ENCODE assay signal across 9 cellular contexts in the genomic region with DNA sequence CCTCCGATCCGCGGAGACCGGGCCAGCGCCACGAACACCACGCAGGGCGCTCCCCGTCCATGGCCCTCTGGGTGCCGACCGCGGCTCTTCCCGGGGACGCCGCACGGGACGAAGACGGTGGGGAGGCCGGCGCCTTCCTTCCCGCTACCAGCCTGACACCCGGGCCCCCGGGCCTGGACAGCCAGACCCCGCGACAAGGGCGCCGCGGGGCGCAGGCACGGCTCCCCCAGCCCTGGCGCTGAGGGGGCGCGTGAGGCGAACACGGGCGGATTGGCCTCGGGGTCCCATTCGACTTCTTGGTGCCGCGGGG. TPM values are rescaled to one million over a fixed set of nuclear protein-coding genes. Genes with fewer than 3 reads are reported as not detected.
A peak's percentile ranks its signal among the peaks of the same experiment; 100 is the strongest.
DNase-seq lines count a peak whose midpoint lies in the region; ATAC-seq, FAIRE-seq and TF ChIP-seq lines count a peak whose summit lies in the region.
"Had no signal": no experiment of that assay in that cellular context is flagged by ENCODE, and none has a peak within 500 bp of the region (broad histone marks: within the 10 kb centered on the region; RNA-seq: fewer than 3 reads in every experiment).

No MANE protein-coding gene starts in this region.

- H3K27ac Mint-ChIP-seq in CD4-positive, CD25-positive, alpha-beta regulatory T cell, result no peak overlapping the region

- DNase-seq in CD4-positive, CD25-positive, alpha-beta regulatory T cell, result no peak
- DNase-seq in PC-9 (no peak), endothelial cell of umbilical vein (ENCODE audit: low read depth, low spot score) (no peak), pancreas (no peak), NCI-H2107 (lab: John Stamatoyannopoulos, UW) (no peak), hypothalamus (lab: John Stamatoyannopoulos, UW) (no peak), head of caudate nucleus (no peak)

- H3K9me3 Mint-ChIP-seq in CD4-positive, CD25-positive, alpha-beta regulatory T cell, result no peaks in the 10 kb centered on the region
- H3K9me3 Mint-ChIP-seq: HFFc6 had no signal

- peak overlapping the region; percentile 89 to 92 (median 92) for H3K4me3 Mint-ChIP-seq in CD4-positive, CD25-positive, alpha-beta regulatory T cell

- 23 to 35% methylated on average over 26 to 40 of the region's 40 CpGs for WGBS in pancreas, 2 donors

- peaks cover 28% of the 10 kb centered on the region for H3K79me2 ChIP-seq in PC-9 (ENCODE audit: low read depth)
- H3K79me2 ChIP-seq in endothelial cell of umbilical vein (ENCODE audit: control insufficient read depth, insufficient read depth, low read length), result peaks cover 18% of the 10 kb centered on the region

- no peak for TF ChIP-seq CTCF in PC-9 (conservative IDR thresholded peaks at IDR 0.05)
- TF ChIP-seq CTCF in endothelial cell of umbilical vein (IDR thresholded peaks at IDR 0.05; ENCODE audit: extremely low read depth in 1 of 2, insufficient read depth in 1 of 2, low read depth in 1 of 2, low read length in 2 of 2), result no peak
- TF ChIP-seq CTCF in pancreas (IDR thresholded peaks at IDR 0.05), result no peak

- H2AFZ ChIP-seq in PC-9, result no peak overlapping the region
- peak overlapping the region; percentile 28 for H2AFZ ChIP-seq in endothelial cell of umbilical vein (ENCODE audit: low read depth, low read length)

- POLR2A ChIA-PET in PC-9 (lab: Charles Lee; ENCODE audit: unreplicated experiment) (no interaction called here), endothelial cell of umbilical vein (lab: Charles Lee) (no interaction called here)

- H3K4me1 Mint-ChIP-seq in CD4-positive, CD25-positive, alpha-beta regulatory T cell, result peaks cover 0 to 36% (median 11%) of the 10 kb centered on the region in 4 donors

- no peak for TF ChIP-seq POLR2A in endothelial cell of umbilical vein (IDR thresholded peaks at IDR 0.05; ENCODE audit: low read depth, low read length)

- H3K9me1 ChIP-seq in endothelial cell of umbilical vein (replicated peaks; ENCODE audit: control insufficient read depth, extremely low read depth, insufficient read depth, low read length), result no peaks in the 10 kb centered on the region

- no TSS peak for BruUV-seq in PC-9 (replicated peaks; lab: Mats Ljungman, UMichigan)
- BruUV-seq in endothelial cell of umbilical vein (replicated peaks; lab: Mats Ljungman, UMichigan), result no TSS peak

- ATAC-seq in CD4-positive, CD25-positive, alpha-beta regulatory T cell (ENCODE audit: low read depth in 2 of 2), result peak in 1 of 2 donors; percentile 3
- peak in 2 of 4 donors; percentile 2 to 10 for ATAC-seq in pancreas
- ATAC-seq in HG03469 (IDR thresholded peaks at IDR 0.05; ENCODE audit: unreplicated experiment), result no peak

- no peaks in the 10 kb centered on the region for H3K27me3 ChIP-seq in CD4-positive, CD25-positive, alpha-beta regulatory T cell (ENCODE audit: control insufficient read depth, insufficient read depth, low read length)
- no peaks in the 10 kb centered on the region for H3K27me3 ChIP-seq in PC-9 (ENCODE audit: insufficient read depth, low read depth)
- no peaks in the 10 kb centered on the region for H3K27me3 ChIP-seq in endothelial cell of umbilical vein (ENCODE audit: control insufficient read depth in 2 of 2, insufficient read depth in 2 of 2, low read length in 2 of 2)
- H3K27me3 ChIP-seq in pancreas, result no peaks in the 10 kb centered on the region

- CTCF ChIA-PET in PC-9 (lab: Charles Lee), result interaction anchor here (0.6 kb wide), 1 partner anchor 24 kb away, joined by 3 read pairs; no protein-coding TSS in a partner anchor
- CTCF ChIA-PET in endothelial cell of umbilical vein (lab: Charles Lee), result interaction anchor here (0.8 to 1.4 kb wide), 4 partner anchors 16 to 55 kb away, joined by 3 to 6 read pairs (median 3); no protein-coding TSS in a partner anchor

- H3K4me3 ChIP-seq in CD4-positive, CD25-positive, alpha-beta regulatory T cell (ENCODE audit: low read depth, low read length), result no peak overlapping the region
- H3K4me3 ChIP-seq in PC-9, result peak overlapping the region; percentile 65; the same call in 1 of the 2 replicates
- no peak overlapping the region for H3K4me3 ChIP-seq in endothelial cell of umbilical vein (replicated peaks in 1 of 3; ENCODE audit: insufficient read depth in 1 of 3, low read depth in 1 of 3, low read length in 3 of 3)
- peak overlapping the region in 3 of 4 donors; percentile 98 to 100 (median 100) for H3K4me3 ChIP-seq in pancreas

- H4K20me1 ChIP-seq in PC-9 (ENCODE audit: insufficient read depth) (peaks cover 13% of the 10 kb centered on the region), endothelial cell of umbilical vein (replicated peaks; ENCODE audit: control insufficient read depth, extremely low read depth, insufficient read depth, low read length) (no peaks in the 10 kb centered on the region)

- no peak overlapping the region for H3K27ac ChIP-seq in CD4-positive, CD25-positive, alpha-beta regulatory T cell (ENCODE audit: insufficient read depth, low read length, poor library complexity, severe bottlenecking)
- H3K27ac ChIP-seq in PC-9 (no peak overlapping the region), endothelial cell of umbilical vein (ENCODE audit: insufficient read depth, low read depth, low read length) (no peak overlapping the region), pancreas (no peak overlapping the region)

- dilution Hi-C loops in endothelial cell of umbilical vein (cut with MboI; ENCODE audit: extremely low pct_ligation_motif_present, low sequenced_read_pairs), result no loop called here

- H3K9ac ChIP-seq in endothelial cell of umbilical vein (replicated peaks; ENCODE audit: extremely low read depth, insufficient read depth, low read length), result no peak overlapping the region

- intact Hi-C loops in PC-9 (cut with micrococcal nuclease; ENCODE audit: unreplicated experiment) (no loop called here), endothelial cell of umbilical vein (cut with micrococcal nuclease) (loop anchor here (1.0 to 5.0 kb wide), 3 partner anchors 19 to 110 kb away; partner anchors contain the start of gene SAMD11), pancreas (cut with DNase I) (no loop called here), head of caudate nucleus (cut with DNase I) (no loop called here)

- H3K4me1 ChIP-seq in CD4-positive, CD25-positive, alpha-beta regulatory T cell (ENCODE audit: control insufficient read depth, insufficient read depth, low read length, poor library complexity, severe bottlenecking), result peaks cover 36% of the 10 kb centered on the region
- H3K4me1 ChIP-seq in PC-9 (replicated peaks; ENCODE audit: insufficient read depth) (peaks cover 9% of the 10 kb centered on the region), endothelial cell of umbilical vein (ENCODE audit: control insufficient read depth, extremely low read depth, insufficient read depth, low read length) (peaks cover 5% of the 10 kb centered on the region), pancreas (peaks cover 3 to 9% (median 8%) of the 10 kb centered on the region in 3 donors)

- H3K9me2 ChIP-seq in PC-9 (ENCODE audit: insufficient read depth), result no peaks in the 10 kb centered on the region

- H3F3A ChIP-seq in PC-9 (ENCODE audit: insufficient read depth, low read depth), result no peaks in the 10 kb centered on the region

- H3K36me3 ChIP-seq in CD4-positive, CD25-positive, alpha-beta regulatory T cell (ENCODE audit: control insufficient read depth, insufficient read depth, low read length), result peaks cover 19% of the 10 kb centered on the region
- 0 out of 2 replicates have a peak, but pooled peaks cover 4% of the 10 kb centered on the region for H3K36me3 ChIP-seq in PC-9 (ENCODE audit: low read depth)
- H3K36me3 ChIP-seq in endothelial cell of umbilical vein (ENCODE audit: control insufficient read depth in 2 of 2, extremely low read depth in 1 of 2, insufficient read depth in 2 of 2, low read length in 2 of 2), result peaks cover 0 to 20% of the 10 kb centered on the region in 2 experiments
- peaks cover 0 to 21% (median 9%) of the 10 kb centered on the region in 3 donors for H3K36me3 ChIP-seq in pancreas

- no peaks in the 10 kb centered on the region for H3K9me3 ChIP-seq in CD4-positive, CD25-positive, alpha-beta regulatory T cell (ENCODE audit: control insufficient read depth in 2 of 2, low read length in 2 of 2)
- H3K9me3 ChIP-seq in PC-9 (ENCODE audit: insufficient read depth, low read depth) (no peaks in the 10 kb centered on the region), endothelial cell of umbilical vein (replicated peaks; ENCODE audit: control insufficient read depth, insufficient read depth, low read length) (no peaks in the 10 kb centered on the region), pancreas (no peaks in the 10 kb centered on the region)

- H3K27me3 Mint-ChIP-seq in CD4-positive, CD25-positive, alpha-beta regulatory T cell, result no peaks in the 10 kb centered on the region

- H3K4me2 ChIP-seq in PC-9 (peak overlapping the region; percentile 98), endothelial cell of umbilical vein (ENCODE audit: insufficient read depth, low read length) (no peak overlapping the region)

- FAIRE-seq in endothelial cell of umbilical vein (lab: Jason Lieb, UNC) (no peak), pancreas (lab: Jason Lieb, UNC) (no peak)

- peaks cover 12% of the 10 kb centered on the region for H3K36me3 Mint-ChIP-seq in CD4-positive, CD25-positive, alpha-beta regulatory T cell

RNA-seq across cellular contexts. Expression of gene NOC2L, which starts 0.6 kb away (rescaled TPM):
- total RNA-seq in CD4-positive, CD25-positive, alpha-beta regulatory T cell, result 54.0 TPM
- polyA plus RNA-seq in CD4-positive, CD25-positive, alpha-beta regulatory T cell, result 10 to 100 TPM; 36.8 to 56.6 (median 53.5) TPM
- total RNA-seq in PC-9 (2021) (86.4 and 100 TPM in 2 replicates), endothelial cell of umbilical vein (87.9 and 88.6 TPM in 2 replicates), pancreas (10 to 100 TPM; 23.3 to 43.9 (median 30.7) TPM)
- polyA plus RNA-seq in endothelial cell of umbilical vein (50.7 and 55.3 TPM in 2 replicates), pancreas (10 to 100 TPM; 79.3 to 86.5 TPM)
- polyA plus RNA-seq in endothelial cell of umbilical vein (2011; cell fraction: cytosol; rRNA removed), result 46.6 and 47.6 TPM in 2 replicates
- polyA plus RNA-seq in endothelial cell of umbilical vein (2011; cell fraction: nucleus; rRNA removed), result 70.2 and 76.7 TPM in 2 replicates
- 51.8 and 64.1 TPM in 2 replicates for polyA plus RNA-seq in endothelial cell of umbilical vein (2012)
- 44.7 and 56.9 TPM in 2 replicates for polyA minus RNA-seq in endothelial cell of umbilical vein
- 112 TPM for polyA minus RNA-seq in endothelial cell of umbilical vein (2011; cell fraction: cytosol; rRNA and poly(A)+ RNA removed)
- polyA minus RNA-seq in endothelial cell of umbilical vein (2011; cell fraction: nucleus; rRNA and poly(A)+ RNA removed), result 16.9 and 22.7 TPM in 2 replicates

RNA-seq across cellular contexts. Expression of gene KLHL17, which starts 0.7 kb away (rescaled TPM):
- total RNA-seq in CD4-positive, CD25-positive, alpha-beta regulatory T cell, result 28.4 TPM
- 1 to 10 TPM; 1.5 to 1.6 (median 1.6) TPM for polyA plus RNA-seq in CD4-positive, CD25-positive, alpha-beta regulatory T cell
- total RNA-seq in PC-9 (2021) (16.8 and 22.7 TPM in 2 replicates), endothelial cell of umbilical vein (28.6 and 30.1 TPM in 2 replicates), pancreas (10 to 100 TPM in 1 of 6 donors, 1 to 10 TPM in 5; 3.1 to 12.0 (median 5.9) TPM)
- polyA plus RNA-seq in endothelial cell of umbilical vein (27.0 and 39.9 TPM in 2 replicates), pancreas (10 to 100 TPM; 22.7 to 24.1 TPM)
- polyA plus RNA-seq in endothelial cell of umbilical vein (2011; cell fraction: cytosol; rRNA removed), result 4.6 and 7.5 TPM in 2 replicates
- polyA plus RNA-seq in endothelial cell of umbilical vein (2011; cell fraction: nucleus; rRNA removed), result 234 and 278 TPM in 2 replicates
- polyA plus RNA-seq in endothelial cell of umbilical vein (2012), result 13.4 and 19.9 TPM in 2 replicates
- polyA minus RNA-seq in endothelial cell of umbilical vein, result 5.7 and 14.3 TPM in 2 replicates
- polyA minus RNA-seq in endothelial cell of umbilical vein (2011; cell fraction: cytosol; rRNA and poly(A)+ RNA removed), result 7.4 TPM
- 21.7 and 35.5 TPM in 2 replicates for polyA minus RNA-seq in endothelial cell of umbilical vein (2011; cell fraction: nucleus; rRNA and poly(A)+ RNA removed)

RNA-seq across cellular contexts. Expression of gene PLEKHN1, which starts 6.6 kb away (rescaled TPM):
- total RNA-seq in CD4-positive, CD25-positive, alpha-beta regulatory T cell, result 2.5 TPM
- under 1 TPM in 2 of 4 donors, not detected in 2; 0.39 to 0.61 TPM for polyA plus RNA-seq in CD4-positive, CD25-positive, alpha-beta regulatory T cell
- total RNA-seq in PC-9 (2021), result 9.1 and 11.9 TPM in 2 replicates
- total RNA-seq in endothelial cell of umbilical vein, result 0.48 and 0.88 TPM in 2 replicates
- polyA plus RNA-seq in endothelial cell of umbilical vein, result 0.29 and 0.35 TPM in 2 replicates
- 0.13 and 0.14 TPM in 2 replicates for polyA plus RNA-seq in endothelial cell of umbilical vein (2011; cell fraction: cytosol; rRNA removed)
- polyA plus RNA-seq in endothelial cell of umbilical vein (2011; cell fraction: nucleus; rRNA removed), result 1.0 and 1.3 TPM in 2 replicates
- polyA plus RNA-seq in endothelial cell of umbilical vein (2012), result 0.72 and 1.6 TPM in 2 replicates
- polyA minus RNA-seq in endothelial cell of umbilical vein, result 0.27 TPM in 1 of 2 replicates, not detected in the other
- 0.51 TPM for polyA minus RNA-seq in endothelial cell of umbilical vein (2011; cell fraction: cytosol; rRNA and poly(A)+ RNA removed)
- polyA minus RNA-seq in endothelial cell of umbilical vein (2011; cell fraction: nucleus; rRNA and poly(A)+ RNA removed), result 0.48 TPM in 1 of 2 replicates, not detected in the other
- total RNA-seq in pancreas, result 1 to 10 TPM in 2 of 6 donors, under 1 TPM in 4; 0.16 to 1.5 (median 0.40) TPM
- 1 to 10 TPM in 1 of 2 donors, under 1 TPM in 1; 0.52 to 2.8 TPM for polyA plus RNA-seq in pancreas

RNA-seq across cellular contexts. Expression of gene PERM1, which starts 22.2 kb away (rescaled TPM):
- total RNA-seq in CD4-positive, CD25-positive, alpha-beta regulatory T cell, result not detected
- not detected for polyA plus RNA-seq in CD4-positive, CD25-positive, alpha-beta regulatory T cell
- 0.60 and 0.81 TPM in 2 replicates for total RNA-seq in PC-9 (2021)
- not detected in 2 replicates for total RNA-seq in endothelial cell of umbilical vein
- polyA plus RNA-seq in endothelial cell of umbilical vein, result not detected in 2 replicates
- not detected in 2 replicates for polyA plus RNA-seq in endothelial cell of umbilical vein (2011; cell fraction: cytosol; rRNA removed)
- polyA plus RNA-seq in endothelial cell of umbilical vein (2011; cell fraction: nucleus; rRNA removed), result not detected in 2 replicates
- 0.46 and 0.52 TPM in 2 replicates for polyA plus RNA-seq in endothelial cell of umbilical vein (2012)
- polyA minus RNA-seq in endothelial cell of umbilical vein, result 0.13 TPM in 1 of 2 replicates, not detected in the other
- not detected for polyA minus RNA-seq in endothelial cell of umbilical vein (2011; cell fraction: cytosol; rRNA and poly(A)+ RNA removed)
- polyA minus RNA-seq in endothelial cell of umbilical vein (2011; cell fraction: nucleus; rRNA and poly(A)+ RNA removed), result not detected in 2 replicates
- under 1 TPM in 2 of 6 donors, not detected in 4; 0.04 to 0.32 TPM for total RNA-seq in pancreas
- under 1 TPM; 0.15 to 0.35 TPM for polyA plus RNA-seq in pancreas

RNA-seq across cellular contexts. Expression of gene SAMD11, which starts 36.0 kb away (rescaled TPM):
- not detected for total RNA-seq in CD4-positive, CD25-positive, alpha-beta regulatory T cell
- polyA plus RNA-seq in CD4-positive, CD25-positive, alpha-beta regulatory T cell, result under 1 TPM in 2 of 4 donors, not detected in 2; 0.14 to 0.31 TPM
- total RNA-seq in PC-9 (2021), result 0.59 and 2.2 TPM in 2 replicates
- not detected in 2 replicates for total RNA-seq in endothelial cell of umbilical vein
- 0.08 TPM in 1 of 2 replicates, not detected in the other for polyA plus RNA-seq in endothelial cell of umbilical vein
- polyA plus RNA-seq in endothelial cell of umbilical vein (2011; cell fraction: cytosol; rRNA removed), result 0.13 TPM in 1 of 2 replicates, not detected in the other
- 0.07 TPM in 1 of 2 replicates, not detected in the other for polyA plus RNA-seq in endothelial cell of umbilical vein (2011; cell fraction: nucleus; rRNA removed)
- not detected in 2 replicates for polyA plus RNA-seq in endothelial cell of umbilical vein (2012)
- not detected in 2 replicates for polyA minus RNA-seq in endothelial cell of umbilical vein
- 73.0 TPM for polyA minus RNA-seq in endothelial cell of umbilical vein (2011; cell fraction: cytosol; rRNA and poly(A)+ RNA removed)
- 0.67 and 0.72 TPM in 2 replicates for polyA minus RNA-seq in endothelial cell of umbilical vein (2011; cell fraction: nucleus; rRNA and poly(A)+ RNA removed)
- total RNA-seq in pancreas, result 1 to 10 TPM in 5 of 6 donors, under 1 TPM in 1; 0.19 to 8.2 (median 2.0) TPM
- 10 to 100 TPM in 1 of 2 donors, 1 to 10 TPM in 1; 7.6 to 23.7 TPM for polyA plus RNA-seq in pancreas

Comparison
In these comparisons a context has a peak if more than half of its experiments do, and no peak if none do; other contexts are left out.
1. H3K4me3 ChIP-seq: peak in PC-9 (single experiment) and pancreas (3 of 4); none in CD4-positive, CD25-positive, alpha-beta regulatory T cell (single experiment) and endothelial cell of umbilical vein (0 of 3).